In genomic region chr6:70312165-70312564, GRCh38 we compare ENCODE assay signal across 9 cellular contexts. TPM values are rescaled to one million over a fixed set of nuclear protein-coding genes. Genes with fewer than 3 reads are reported as not detected.
DNase-seq lines count a peak whose midpoint lies in the region; ATAC-seq lines count a peak whose summit lies in the region.
"Had no signal": no experiment of that assay in that cellular context is flagged by ENCODE, and none has a peak within 500 bp of the region (broad histone marks: within the 10 kb centered on the region; RNA-seq: fewer than 3 reads in every experiment).

No MANE protein-coding gene starts in this region.

- no peak overlapping the region for H3K27ac Mint-ChIP-seq in activated CD4-positive, alpha-beta T cell treated with anti-CD3 and anti-CD28 coated beads for 36 hours
- H3K27ac Mint-ChIP-seq: natural killer cell had no signal

- POLR2A ChIA-PET in activated CD4-positive, alpha-beta T cell treated with anti-CD3 and anti-CD28 coated beads for 36 hours (lab: Charles Lee) = no interaction called here

- peaks cover 22% of the 10 kb centered on the region for H3K27me3 Mint-ChIP-seq in activated CD4-positive, alpha-beta T cell treated with anti-CD3 and anti-CD28 coated beads for 36 hours

- no peak overlapping the region for H3K4me3 ChIP-seq in skeletal muscle cell (ENCODE audit: low read depth, low read length)

- H3K4me1 Mint-ChIP-seq in activated CD4-positive, alpha-beta T cell treated with anti-CD3 and anti-CD28 coated beads for 36 hours = peaks cover 5% of the 10 kb centered on the region
- H3K4me1 Mint-ChIP-seq: natural killer cell had no signal

- DNase-seq in activated CD4-positive, alpha-beta T cell treated with anti-CD3 and anti-CD28 coated beads for 36 hours = peak; percentile 15
- DNase-seq in activated CD4-positive, alpha-beta T cell treated with anti-CD3 and anti-CD28 coated beads for 4 hours = no peak
- DNase-seq in M059J (ENCODE audit: low read depth) = peak; percentile 96
- DNase-seq in astrocyte of the hippocampus (ENCODE audit: low read depth, low spot score) = peak; percentile 96
- peak; percentile 75 for DNase-seq in skeletal muscle cell (ENCODE audit: low read depth)
- DNase-seq in NOMO-1 (lab: John Stamatoyannopoulos, UW; ENCODE audit: unreplicated experiment in 2 of 2) = no peak
- DNase-seq: natural killer cell had no signal

- H3K9me3 Mint-ChIP-seq in activated CD4-positive, alpha-beta T cell treated with anti-CD3 and anti-CD28 coated beads for 36 hours (ENCODE audit: low read depth) = no peaks in the 10 kb centered on the region
- H3K9me3 Mint-ChIP-seq: natural killer cell had no signal

- no peak overlapping the region for H3K4me3 Mint-ChIP-seq in activated CD4-positive, alpha-beta T cell treated with anti-CD3 and anti-CD28 coated beads for 36 hours
- H3K4me3 Mint-ChIP-seq: natural killer cell had no signal

- CTCF ChIA-PET in activated CD4-positive, alpha-beta T cell treated with anti-CD3 and anti-CD28 coated beads for 36 hours (lab: Charles Lee) = interaction anchor here (0.8 to 4.1 kb wide), 3 partner anchors 15 to 62 kb away, joined by 3 to 126 read pairs (median 3); no protein-coding TSS in a partner anchor

- no peak for ATAC-seq in activated CD4-positive, alpha-beta T cell treated with anti-CD3 and anti-CD28 coated beads for 36 hours
- ATAC-seq in GM19452 (IDR thresholded peaks at IDR 0.05; ENCODE audit: unreplicated experiment) (no peak), GM19455 (IDR thresholded peaks at IDR 0.05; ENCODE audit: unreplicated experiment) (no peak)
- ATAC-seq: natural killer cell had no signal

- no peaks in the 10 kb centered on the region for H3K36me3 Mint-ChIP-seq in activated CD4-positive, alpha-beta T cell treated with anti-CD3 and anti-CD28 coated beads for 36 hours (ENCODE audit: low read depth)
- H3K36me3 Mint-ChIP-seq: natural killer cell had no signal

- intact Hi-C loops in activated CD4-positive, alpha-beta T cell treated with anti-CD3 and anti-CD28 coated beads for 36 hours (cut with DNase I, micrococcal nuclease) = loop anchor here (5.0 kb wide), 2 partner anchors 375 to 575 kb away; no protein-coding TSS in a partner anchor

RNA-seq across cellular contexts. Expression of gene COL9A1, which starts 9.3 kb away (rescaled TPM):
- not detected for total RNA-seq in activated CD4-positive, alpha-beta T cell treated with anti-CD3 and anti-CD28 coated beads for 36 hours
- total RNA-seq in M059J (2014; rRNA removed; shearing (Covaris generic)) = not detected in 2 replicates
- total RNA-seq: natural killer cell had no signal

Comparison
In these comparisons a context has a peak if more than half of its experiments do, and no peak if none do; other contexts are left out.
1. DNase-seq: peak in activated CD4-positive, alpha-beta T cell treated with anti-CD3 and anti-CD28 coated beads for 36 hours (single experiment), M059J (single experiment), astrocyte of the hippocampus (single experiment) and skeletal muscle cell (single experiment); none in activated CD4-positive, alpha-beta T cell treated with anti-CD3 and anti-CD28 coated beads for 4 hours (0 of 2) and NOMO-1 (0 of 2).